In genomic region chr1:83559090-83559489, GRCh38 we compare ENCODE assay signal across 27 cellular contexts.
DNase-seq lines count a peak whose midpoint lies in the region; ATAC-seq and TF ChIP-seq lines count a peak whose summit lies in the region.
"Had no signal": no experiment of that assay in that cellular context is flagged by ENCODE, and none has a peak within 500 bp of the region (broad histone marks: within the 10 kb centered on the region; RNA-seq: fewer than 3 reads in every experiment).

No MANE protein-coding gene starts in this region.

- TF ChIP-seq CTCF in GM13976 (IDR thresholded peaks at IDR 0.05; ENCODE audit: borderline replicate concordance, control extremely low read depth, extremely low read depth, insufficient read depth, missing control alignments) = no peak
- no peak for TF ChIP-seq CTCF in OCI-LY3 (IDR thresholded peaks at IDR 0.05; ENCODE audit: low read depth, low read length)
- TF ChIP-seq CTCF in smooth muscle cell (IDR thresholded peaks at IDR 0.05; ENCODE audit: borderline replicate concordance, insufficient read depth, poor library complexity, severe bottlenecking) = no peak
- TF ChIP-seq CTCF in CD8-positive, alpha-beta T cell (IDR thresholded peaks at IDR 0.05) = no peak
- TF ChIP-seq CTCF in GM13977 (IDR thresholded peaks at IDR 0.05; ENCODE audit: extremely low read depth, insufficient read depth, missing control alignments) = no peak

- CTCF ChIA-PET in CD8-positive, alpha-beta T cell (lab: Charles Lee) = interaction anchor here (1.1 kb wide), 1 partner anchor 11 kb away, joined by 3 read pairs; no protein-coding TSS in a partner anchor

- no peak overlapping the region for H3K27ac Mint-ChIP-seq in CD8-positive, alpha-beta T cell
- H3K27ac Mint-ChIP-seq: activated naive CD4-positive, alpha-beta T cell treated with anti-CD3 and anti-CD28 coated beads, Interleukin-2, amount 10 ng/mL, durations not matched to agents 7 days and 5 days; T-helper 1 cell treated with Interleukin-12 subunit alpha and Interleukin-12 subunit beta and Interleukin-4 antibody, amounts not matched to agents 30 μg/mL and 1 μg/mL, for 36 hours had no signal

- intact Hi-C loops in CD8-positive, alpha-beta T cell (cut with DNase I, micrococcal nuclease) = no loop called here

- no peak overlapping the region for H3K4me3 Mint-ChIP-seq in CD8-positive, alpha-beta T cell
- H3K4me3 Mint-ChIP-seq: activated naive CD4-positive, alpha-beta T cell treated with anti-CD3 and anti-CD28 coated beads, Interleukin-2, amount 10 ng/mL, durations not matched to agents 7 days and 5 days; CD4-positive, alpha-beta memory T cell; T-helper 1 cell treated with Interleukin-12 subunit alpha and Interleukin-12 subunit beta and Interleukin-4 antibody, amounts not matched to agents 30 μg/mL and 1 μg/mL, for 36 hours had no signal

- H3K4me3 ChIP-seq in OCI-LY3 (ENCODE audit: low read length) (no peak overlapping the region), smooth muscle cell (no peak overlapping the region)
- H3K4me3 ChIP-seq in CD8-positive, alpha-beta T cell (ENCODE audit: low read depth, low read length) = no peak overlapping the region
- H3K4me3 ChIP-seq: coronary artery, lower lobe of right lung, SJSA1 had no signal

- DNase-seq in GM13976 (ENCODE audit: low spot score) = peak; percentile 9
- no peak for DNase-seq in smooth muscle cell (lab: John Stamatoyannopoulos, UW; ENCODE audit: unreplicated experiment)
- no peak for DNase-seq in CD8-positive, alpha-beta T cell
- DNase-seq in GM13977 (ENCODE audit: low spot score) = no peak
- DNase-seq in stimulated activated naive CD4-positive, alpha-beta T cell (lab: John Stamatoyannopoulos, UW) = no peak
- no peak for DNase-seq in activated T-cell treated with anti-CD3 and anti-CD28 coated beads, Interleukin-2, amount 50 U/mL, for 1 hour
- DNase-seq: activated CD4-positive, alpha-beta T cell treated with anti-CD3 and anti-CD28 coated beads for 4 hours; activated naive CD4-positive, alpha-beta T cell treated with anti-CD3 and anti-CD28 coated beads, Interleukin-2, amount 10 ng/mL, durations not matched to agents 7 days and 5 days; activated T-cell treated with anti-CD3 and anti-CD28 coated beads, Interleukin-2, amount 50 U/mL, for 48 hours; amygdala; CD4-positive, alpha-beta memory T cell; DMS153; GDM1; IMR-90; kidney; lower lobe of right lung; NCI-H187; NCI-H226; NCI-H82; stimulated activated CD4-positive, alpha-beta T cell treated with anti-CD3 and anti-CD28 coated beads, Interleukin-1b, Interleukin-23, amount 100 ng/mL, for 48 hours had no signal

- H3K4me1 ChIP-seq in OCI-LY3 (ENCODE audit: low read length) = peaks cover 23% of the 10 kb centered on the region
- H3K4me1 ChIP-seq in smooth muscle cell (ENCODE audit: low read depth) = peaks cover 3% of the 10 kb centered on the region
- no peaks in the 10 kb centered on the region for H3K4me1 ChIP-seq in CD8-positive, alpha-beta T cell (ENCODE audit: insufficient read depth, low read length)
- H3K4me1 ChIP-seq: lower lobe of right lung had no signal

- peaks cover 5% of the 10 kb centered on the region for H3F3A ChIP-seq in smooth muscle cell (ENCODE audit: low read depth)

- H3K27me3 ChIP-seq in OCI-LY3 (ENCODE audit: low read depth, low read length) (no peaks in the 10 kb centered on the region), smooth muscle cell (ENCODE audit: low read depth) (no peaks in the 10 kb centered on the region)
- H3K27me3 ChIP-seq in CD8-positive, alpha-beta T cell (ENCODE audit: insufficient read depth, low read length) = no peaks in the 10 kb centered on the region
- H3K27me3 ChIP-seq: SJSA1 had no signal

- no peak overlapping the region for H3K9ac ChIP-seq in OCI-LY3 (ENCODE audit: low read length)
- H3K9ac ChIP-seq in smooth muscle cell (ENCODE audit: low read depth) = no peak overlapping the region

- H3K4me2 ChIP-seq in OCI-LY3 (ENCODE audit: low read length) = peak overlapping the region; percentile 35
- H3K4me2 ChIP-seq in smooth muscle cell = peak overlapping the region; percentile 24

- H3K27me3 Mint-ChIP-seq in CD8-positive, alpha-beta T cell (ENCODE audit: low read depth) = no peaks in the 10 kb centered on the region
- H3K27me3 Mint-ChIP-seq: activated naive CD4-positive, alpha-beta T cell treated with anti-CD3 and anti-CD28 coated beads, Interleukin-2, amount 10 ng/mL, durations not matched to agents 7 days and 5 days; CD4-positive, alpha-beta memory T cell had no signal

- POLR2A ChIA-PET in CD8-positive, alpha-beta T cell (lab: Charles Lee) = no interaction called here

- no peaks in the 10 kb centered on the region for H3K36me3 ChIP-seq in OCI-LY3 (replicated peaks; ENCODE audit: low read depth, low read length)
- H3K36me3 ChIP-seq in smooth muscle cell (ENCODE audit: low read depth) = no peaks in the 10 kb centered on the region
- no peaks in the 10 kb centered on the region for H3K36me3 ChIP-seq in CD8-positive, alpha-beta T cell (ENCODE audit: insufficient read depth, low read length)
- H3K36me3 ChIP-seq: lower lobe of right lung, SJSA1 had no signal

- H2AFZ ChIP-seq in OCI-LY3 (ENCODE audit: low read depth, low read length) = peak overlapping the region; percentile 56; the same call in 1 of the 2 replicates
- H2AFZ ChIP-seq in smooth muscle cell (ENCODE audit: low read depth) = no peak overlapping the region

- H3K36me3 Mint-ChIP-seq in CD8-positive, alpha-beta T cell = no peaks in the 10 kb centered on the region
- H3K36me3 Mint-ChIP-seq: CD4-positive, alpha-beta memory T cell had no signal

- H4K20me1 ChIP-seq in OCI-LY3 (ENCODE audit: insufficient read depth, low read length) (no peaks in the 10 kb centered on the region), smooth muscle cell (ENCODE audit: low read depth) (no peaks in the 10 kb centered on the region)

- no peaks in the 10 kb centered on the region for H3K4me1 Mint-ChIP-seq in CD8-positive, alpha-beta T cell (ENCODE audit: low read depth)
- H3K4me1 Mint-ChIP-seq: CD4-positive, alpha-beta memory T cell had no signal

- WGBS in smooth muscle cell (ENCODE audit: low lambda C conversion rate) = 80% methylated on average over 3 of the region's 3 CpGs

- H3K79me2 ChIP-seq in OCI-LY3 (ENCODE audit: low read length) (no peaks in the 10 kb centered on the region), smooth muscle cell (ENCODE audit: low read depth) (no peaks in the 10 kb centered on the region)

- no peaks in the 10 kb centered on the region for H3K9me3 Mint-ChIP-seq in CD8-positive, alpha-beta T cell
- H3K9me3 Mint-ChIP-seq: activated naive CD4-positive, alpha-beta T cell treated with anti-CD3 and anti-CD28 coated beads, Interleukin-2, amount 10 ng/mL, durations not matched to agents 7 days and 5 days had no signal

- peak overlapping the region; percentile 32 for H3K27ac ChIP-seq in OCI-LY3 (ENCODE audit: low read length)
- H3K27ac ChIP-seq in smooth muscle cell (ENCODE audit: low read depth) = no peak overlapping the region
- H3K27ac ChIP-seq in CD8-positive, alpha-beta T cell (ENCODE audit: low read depth, low read length) = no peak overlapping the region
- H3K27ac ChIP-seq: coronary artery, lower lobe of right lung, SJSA1 had no signal

- in situ Hi-C loops in GM13976 (cut with MboI; ENCODE audit: low sequenced_read_pairs, unreplicated experiment) = no loop called here
- in situ Hi-C loops in GM13977 (cut with MboI; ENCODE audit: low pct_unique_long_range_greater_than_20kb, low sequenced_read_pairs, unreplicated experiment) = no loop called here

- H3K9me3 ChIP-seq in OCI-LY3 (ENCODE audit: insufficient read depth, low read length) (no peaks in the 10 kb centered on the region), smooth muscle cell (replicated peaks; ENCODE audit: low read depth) (no peaks in the 10 kb centered on the region)
- H3K9me3 ChIP-seq in CD8-positive, alpha-beta T cell (ENCODE audit: low read length) = no peaks in the 10 kb centered on the region
- H3K9me3 ChIP-seq: lower lobe of right lung had no signal

- peak; percentile 73 for ATAC-seq in HG02852 (IDR thresholded peaks at IDR 0.05; ENCODE audit: unreplicated experiment)
- ATAC-seq in CD8-positive, alpha-beta T cell = no peak
- ATAC-seq: HCT116, lower lobe of right lung, Panc1 had no signal
